1 cellular context compared by ENCODE assay signal in the genomic region with DNA sequence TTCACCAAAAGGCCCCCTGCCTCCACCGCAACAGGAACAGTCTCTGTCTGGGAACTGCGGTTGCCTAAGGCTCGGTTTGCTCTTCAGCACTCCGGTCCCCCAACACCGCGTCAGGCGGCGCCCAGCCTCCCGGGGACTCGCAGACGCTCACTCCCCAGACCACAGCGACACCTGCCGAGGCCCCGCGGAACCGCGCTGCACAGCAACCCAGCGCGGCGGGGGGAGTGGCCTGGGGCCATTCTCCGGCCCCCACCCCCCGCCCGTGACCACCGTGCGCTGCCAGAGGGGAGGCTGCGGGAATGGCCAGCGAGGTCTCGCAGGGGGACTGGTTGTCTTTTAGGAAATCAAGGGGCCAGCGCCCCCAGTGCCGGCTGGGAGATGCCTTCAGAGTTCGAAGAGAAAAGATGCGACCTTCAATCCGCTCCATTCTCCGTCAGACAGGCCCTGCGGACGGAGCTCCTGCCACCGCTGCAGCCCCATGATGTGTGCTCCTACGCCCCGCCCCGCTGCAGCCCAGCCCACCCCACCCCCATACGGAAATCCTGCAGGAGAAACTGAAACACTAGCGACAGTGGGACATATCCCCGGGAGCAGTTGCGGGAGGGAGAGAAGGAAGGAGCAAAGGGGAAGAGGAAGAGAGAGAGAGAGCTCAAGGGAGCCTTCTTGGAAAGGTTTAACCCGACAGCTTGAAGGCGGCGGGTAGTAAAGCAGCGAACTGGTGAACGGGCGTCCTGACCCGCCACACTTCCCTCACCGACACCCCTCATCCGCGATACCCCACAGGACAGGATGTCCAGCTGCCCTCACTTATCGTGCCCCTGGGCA.
TF ChIP-seq lines count a peak whose summit lies in the region.

No MANE protein-coding gene starts in this region.

TF ChIP-seq in SK-N-SH, 30 proteins besides CTCF, POLR2A, EP300 and RAD21 (continued from another document):
- TF ChIP-seq, protein P1, sequence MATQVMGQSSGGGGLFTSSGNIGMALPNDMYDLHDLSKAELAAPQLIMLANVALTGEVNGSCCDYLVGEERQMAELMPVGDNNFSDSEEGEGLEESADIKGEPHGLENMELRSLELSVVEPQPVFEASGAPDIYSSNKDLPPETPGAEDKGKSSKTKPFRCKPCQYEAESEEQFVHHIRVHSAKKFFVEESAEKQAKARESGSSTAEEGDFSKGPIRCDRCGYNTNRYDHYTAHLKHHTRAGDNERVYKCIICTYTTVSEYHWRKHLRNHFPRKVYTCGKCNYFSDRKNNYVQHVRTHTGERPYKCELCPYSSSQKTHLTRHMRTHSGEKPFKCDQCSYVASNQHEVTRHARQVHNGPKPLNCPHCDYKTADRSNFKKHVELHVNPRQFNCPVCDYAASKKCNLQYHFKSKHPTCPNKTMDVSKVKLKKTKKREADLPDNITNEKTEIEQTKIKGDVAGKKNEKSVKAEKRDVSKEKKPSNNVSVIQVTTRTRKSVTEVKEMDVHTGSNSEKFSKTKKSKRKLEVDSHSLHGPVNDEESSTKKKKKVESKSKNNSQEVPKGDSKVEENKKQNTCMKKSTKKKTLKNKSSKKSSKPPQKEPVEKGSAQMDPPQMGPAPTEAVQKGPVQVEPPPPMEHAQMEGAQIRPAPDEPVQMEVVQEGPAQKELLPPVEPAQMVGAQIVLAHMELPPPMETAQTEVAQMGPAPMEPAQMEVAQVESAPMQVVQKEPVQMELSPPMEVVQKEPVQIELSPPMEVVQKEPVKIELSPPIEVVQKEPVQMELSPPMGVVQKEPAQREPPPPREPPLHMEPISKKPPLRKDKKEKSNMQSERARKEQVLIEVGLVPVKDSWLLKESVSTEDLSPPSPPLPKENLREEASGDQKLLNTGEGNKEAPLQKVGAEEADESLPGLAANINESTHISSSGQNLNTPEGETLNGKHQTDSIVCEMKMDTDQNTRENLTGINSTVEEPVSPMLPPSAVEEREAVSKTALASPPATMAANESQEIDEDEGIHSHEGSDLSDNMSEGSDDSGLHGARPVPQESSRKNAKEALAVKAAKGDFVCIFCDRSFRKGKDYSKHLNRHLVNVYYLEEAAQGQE (IDR thresholded peaks at IDR 0.05; ENCODE audit: low read depth, low read length), result 0 out of 2 replicates have a peak, but pooled peaks have one; percentile 35
- TF ChIP-seq RFX5 (IDR thresholded peaks at IDR 0.05; ENCODE audit: low read length), result 0 out of 2 replicates have a peak, but pooled peaks have one; percentile 52
- TF ChIP-seq POLR2AphosphoS5 (IDR thresholded peaks at IDR 0.05; ENCODE audit: low read depth, low read length), result peak; percentile 68; the same call in 1 of the 2 replicates
- no peak for TF ChIP-seq GATA2 (CRISPR knock-in tag; IDR thresholded peaks at IDR 0.05)
- TF ChIP-seq, protein P2, sequence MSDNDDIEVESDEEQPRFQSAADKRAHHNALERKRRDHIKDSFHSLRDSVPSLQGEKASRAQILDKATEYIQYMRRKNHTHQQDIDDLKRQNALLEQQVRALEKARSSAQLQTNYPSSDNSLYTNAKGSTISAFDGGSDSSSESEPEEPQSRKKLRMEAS (IDR thresholded peaks at IDR 0.05; ENCODE audit: low read depth), result peak; percentile 7
- TF ChIP-seq SIN3A (IDR thresholded peaks at IDR 0.05; ENCODE audit: borderline replicate concordance, low read depth, low read length), result peak; percentile 14; the same call in 1 of the 2 replicates
